Comparison of ENCODE assay signal across 15 cellular contexts in genomic region chr21:41958886-41959563, GRCh38. TPM values are rescaled to one million over a fixed set of nuclear protein-coding genes. Genes with fewer than 3 reads are reported as not detected.
DNase-seq lines count a peak whose midpoint lies in the region; ATAC-seq and TF ChIP-seq lines count a peak whose summit lies in the region.
"Had no signal": no experiment of that assay in that cellular context is flagged by ENCODE, and none has a peak within 500 bp of the region (broad histone marks: within the 10 kb centered on the region; RNA-seq: fewer than 3 reads in every experiment).

No MANE protein-coding gene starts in this region.

- WGBS in adrenal gland, 4 donors, result 40 to 62% (median 54%) methylated on average over 3 to 16 of the region's 16 CpGs
- 16 to 20% methylated on average over 16 of the region's 16 CpGs for WGBS in aorta, 2 donors

- H3K36me3 Mint-ChIP-seq in activated T-cell treated with anti-CD3 and anti-CD28 coated beads, Interleukin-2, amount 50 U/mL, for 24 hours (ENCODE audit: low read depth), result no peaks in the 10 kb centered on the region

- intact Hi-C loops in adrenal gland (cut with DNase I), result loop anchor here (5.0 to 10.0 kb wide), 2 partner anchors 43 to 46 kb away; no protein-coding TSS in a partner anchor
- intact Hi-C loops in aorta (cut with DNase I), result loop anchor here in 1 of 2 donors (2.0 to 5.0 kb wide), 2 partner anchors 88 to 138 kb away; no protein-coding TSS in a partner anchor

- no peaks in the 10 kb centered on the region for H3K9me3 Mint-ChIP-seq in activated T-cell treated with anti-CD3 and anti-CD28 coated beads, Interleukin-2, amount 50 U/mL, for 24 hours
- H3K9me3 Mint-ChIP-seq: H9 had no signal

- H3K27ac ChIP-seq in adrenal gland, result peak overlapping the region in 4 of 5 donors; percentile 68 to 92 (median 83)
- peak overlapping the region; percentile 51 to 78 for H3K27ac ChIP-seq in aorta (ENCODE audit: low read depth in 1 of 2, low read length in 2 of 2)
- H3K27ac ChIP-seq: cardiac muscle cell had no signal

- peaks cover 21% of the 10 kb centered on the region for H3K4me1 Mint-ChIP-seq in activated T-cell treated with anti-CD3 and anti-CD28 coated beads, Interleukin-2, amount 50 U/mL, for 24 hours (ENCODE audit: low read depth)

- no peak for ATAC-seq in left lobe of liver
- ATAC-seq in aorta (ENCODE audit: low FRiP score), result peak; percentile 68
- no peak for ATAC-seq in GM21381 (IDR thresholded peaks at IDR 0.05; ENCODE audit: unreplicated experiment)

- H3K27ac Mint-ChIP-seq in activated T-cell treated with anti-CD3 and anti-CD28 coated beads, Interleukin-2, amount 50 U/mL, for 24 hours, result no peak overlapping the region
- H3K27ac Mint-ChIP-seq: H9 had no signal

- H3K36me3 ChIP-seq in adrenal gland (replicated peaks in 1 of 2) (no peaks in the 10 kb centered on the region), aorta (ENCODE audit: control insufficient read depth in 1 of 2, insufficient read depth in 2 of 2, low read length in 1 of 2) (no peaks in the 10 kb centered on the region)
- H3K36me3 ChIP-seq: cardiac muscle cell, right atrium auricular region, tibial nerve had no signal

- peak in 1 of 6 experiments; percentile 20 for TF ChIP-seq CTCF in adrenal gland (IDR thresholded peaks at IDR 0.05)
- TF ChIP-seq CTCF in GM20000 (IDR thresholded peaks at IDR 0.05; ENCODE audit: extremely low read depth, missing control alignments), result no peak

- H3K9me3 ChIP-seq in adrenal gland (replicated peaks in 1 of 3) (no peaks in the 10 kb centered on the region), aorta (ENCODE audit: control insufficient read depth, low read length) (no peaks in the 10 kb centered on the region)
- H3K9me3 ChIP-seq: right atrium auricular region, tibial nerve had no signal

- H3K27me3 ChIP-seq in adrenal gland (no peaks in the 10 kb centered on the region), aorta (ENCODE audit: control insufficient read depth in 1 of 2, insufficient read depth in 2 of 2, low read length in 1 of 2) (no peaks in the 10 kb centered on the region)
- H3K27me3 ChIP-seq: cardiac muscle cell, right atrium auricular region, tibial nerve had no signal

- H3K27me3 Mint-ChIP-seq in activated T-cell treated with anti-CD3 and anti-CD28 coated beads, Interleukin-2, amount 50 U/mL, for 24 hours, result peaks cover 40% of the 10 kb centered on the region

- H3K4me3 ChIP-seq in adrenal gland (no peak overlapping the region), aorta (ENCODE audit: low read length in 2 of 2) (no peak overlapping the region)
- H3K4me3 ChIP-seq: cardiac muscle cell, right atrium auricular region, tibial nerve had no signal

- peaks cover 27 to 31% of the 10 kb centered on the region in 2 donors for H3K4me1 ChIP-seq in adrenal gland (replicated peaks in 1 of 2)
- H3K4me1 ChIP-seq in aorta (ENCODE audit: control insufficient read depth in 1 of 2, insufficient read depth in 2 of 2, low read length in 2 of 2), result no peaks in the 10 kb centered on the region

- TF ChIP-seq POLR2A in adrenal gland (IDR thresholded peaks at IDR 0.05), result no peak

- DNase-seq in activated T-cell treated with anti-CD3 and anti-CD28 coated beads, Interleukin-2, amount 50 U/mL, for 24 hours, result peak; percentile 22
- DNase-seq in activated T-cell treated with anti-CD3 and anti-CD28 coated beads for 4 hours (no peak), adrenal gland (peak; percentile 82 to 92 (median 87)), left lobe of liver (ENCODE audit: low spot score) (peak; percentile 40), aorta (peak; percentile 89 to 94), NCI-H2081 (lab: John Stamatoyannopoulos, UW) (no peak), GM20000 (ENCODE audit: low spot score) (no peak)
- DNase-seq: activated CD4-positive, alpha-beta T cell treated with anti-CD3 and anti-CD28 coated beads, Interleukin-2, amount 50 U/mL, for 1 hour; activated gamma-delta T cell; DMS153; H9 had no signal

- H3K4me3 Mint-ChIP-seq in activated T-cell treated with anti-CD3 and anti-CD28 coated beads, Interleukin-2, amount 50 U/mL, for 24 hours, result no peak overlapping the region
- H3K4me3 Mint-ChIP-seq: H9 had no signal

RNA-seq across cellular contexts. Expression of gene C2CD2, which starts 5.2 kb away (rescaled TPM):
- 100 to 1,000 TPM; 233 to 439 (median 302) TPM for total RNA-seq in adrenal gland
- polyA plus RNA-seq in adrenal gland, result 100 to 1,000 TPM; 175 to 284 (median 180) TPM
- total RNA-seq in left lobe of liver, result 10.5 TPM
- total RNA-seq in aorta, result 10 to 100 TPM; 56.8 to 59.8 TPM
- 10 to 100 TPM; 25.5 to 38.9 TPM for polyA plus RNA-seq in aorta

RNA-seq across cellular contexts. Expression of gene ZBTB21, which starts 51.1 kb away (rescaled TPM):
- total RNA-seq in adrenal gland (10 to 100 TPM; 11.0 to 39.1 (median 22.5) TPM), left lobe of liver (4.2 TPM), aorta (10 to 100 TPM; 21.8 to 52.8 TPM)
- polyA plus RNA-seq in adrenal gland (10 to 100 TPM in 1 of 3 donors, 1 to 10 TPM in 2; 6.8 to 10.2 (median 7.6) TPM), aorta (1 to 10 TPM; 3.1 to 4.4 TPM)

Comparison
In these comparisons a context has a peak if more than half of its experiments do, and no peak if none do; other contexts are left out.
1. DNase-seq: peak in activated T-cell treated with anti-CD3 and anti-CD28 coated beads, Interleukin-2, amount 50 U/mL, for 24 hours (single experiment), adrenal gland (7 of 7), left lobe of liver (single experiment) and aorta (2 of 2); none in activated T-cell treated with anti-CD3 and anti-CD28 coated beads for 4 hours (single experiment), NCI-H2081 (0 of 2) and GM20000 (single experiment).